In genomic region chr4:180058731-180059215, GRCh38 we compare ENCODE assay signal across 8 cellular contexts.
DNase-seq lines count a peak whose midpoint lies in the region; ATAC-seq and TF ChIP-seq lines count a peak whose summit lies in the region.

No MANE protein-coding gene starts in this region.

- peak overlapping the region; percentile 43 for H3K4me3 ChIP-seq in fibroblast of villous mesenchyme (ENCODE audit: low read depth, low read length)

- TF ChIP-seq CTCF in fibroblast of villous mesenchyme (IDR thresholded peaks at IDR 0.05; ENCODE audit: insufficient read depth, low read depth, low read length): no peak

- DNase-seq in stimulated activated CD4-positive, alpha-beta T cell treated with anti-CD3 and anti-CD28 coated beads, Interleukin-15, amount 100 ng/mL, for 24 hours: peak; percentile 11
- DNase-seq in stimulated activated CD4-positive, alpha-beta T cell treated with anti-CD3 and anti-CD28 coated beads, Interleukin-12 subunit alpha, Interleukin-12 subunit beta, amount 100 ng/mL, for 4 hours: no peak
- DNase-seq in HK-2 (ENCODE audit: unreplicated experiment) (peak; percentile 58), SW480 (ENCODE audit: low spot score) (peak; percentile 47), fibroblast of villous mesenchyme (ENCODE audit: low read depth) (peak; percentile 7), nucleus accumbens (lab: John Stamatoyannopoulos, UW) (peak in 53 of 56 donors; percentile 14 to 87 (median 60)), RKO (ENCODE audit: low spot score) (no peak)

- ATAC-seq in GM18867 (IDR thresholded peaks at IDR 0.05; ENCODE audit: unreplicated experiment): no peak

Comparison
In these comparisons a context has a peak if more than half of its experiments do, and no peak if none do; other contexts are left out.
1. DNase-seq: peak in stimulated activated CD4-positive, alpha-beta T cell treated with anti-CD3 and anti-CD28 coated beads, Interleukin-15, amount 100 ng/mL, for 24 hours (single experiment), HK-2 (single experiment), SW480 (single experiment), fibroblast of villous mesenchyme (single experiment) and nucleus accumbens (53 of 56); none in stimulated activated CD4-positive, alpha-beta T cell treated with anti-CD3 and anti-CD28 coated beads, Interleukin-12 subunit alpha, Interleukin-12 subunit beta, amount 100 ng/mL, for 4 hours (single experiment) and RKO (single experiment).